In genomic region chr2:241638063-241638660, GRCh38 we compare ENCODE assay signal across 8 cellular contexts. TPM values are rescaled to one million over a fixed set of nuclear protein-coding genes. Genes with fewer than 3 reads are reported as not detected.
DNase-seq lines count a peak whose midpoint lies in the region; ATAC-seq and TF ChIP-seq lines count a peak whose summit lies in the region.

No MANE protein-coding gene starts in this region.

- H4K91ac ChIP-seq in IMR-90 (ENCODE audit: insufficient read depth, low read depth, low read length), result no peak overlapping the region

- no peak overlapping the region for H2BK5ac ChIP-seq in IMR-90 (ENCODE audit: low read depth, low read length, poor library complexity, severe bottlenecking)

- peak overlapping the region; percentile 84 for H3K27ac Mint-ChIP-seq in central memory CD8-positive, alpha-beta T cell (ENCODE audit: low read depth)
- H3K27ac Mint-ChIP-seq in naive thymus-derived CD8-positive, alpha-beta T cell, result peak overlapping the region; percentile 83 to 97 (median 94)

- no peak overlapping the region for H4K5ac ChIP-seq in IMR-90 (ENCODE audit: low read depth, low read length)

- peak overlapping the region; percentile 81 for H3K4me3 Mint-ChIP-seq in central memory CD8-positive, alpha-beta T cell
- peak overlapping the region; percentile 80 to 98 (median 91) for H3K4me3 Mint-ChIP-seq in naive thymus-derived CD8-positive, alpha-beta T cell

- H3K4ac ChIP-seq in IMR-90 (ENCODE audit: low read depth, low read length), result no peak overlapping the region

- no CpG with 5 or more reads among the region's 27 CpGs for WGBS in IMR-90 (ENCODE audit: extremely low coverage in 2 of 2, insufficient read length in 1 of 2), 2 experiments

- H3K4me2 ChIP-seq in BLaER1 (peak overlapping the region; percentile 78), IMR-90 (ENCODE audit: low read depth, low read length) (peak overlapping the region; percentile 97)

- H4K8ac ChIP-seq in IMR-90 (ENCODE audit: low read depth in 2 of 2, low read length in 2 of 2), result 0 out of 4 replicates have a peak overlapping the region, but pooled peaks have one; percentile 27 to 52

- H3K9me3 Mint-ChIP-seq in central memory CD8-positive, alpha-beta T cell, result no peaks in the 10 kb centered on the region
- H3K9me3 Mint-ChIP-seq in naive thymus-derived CD8-positive, alpha-beta T cell, result no peaks in the 10 kb centered on the region

- H3K9ac ChIP-seq in BLaER1 (peak overlapping the region; percentile 98), IMR-90 (ENCODE audit: low read depth, low read length) (peak overlapping the region; percentile 88; the same call in 1 of the 2 replicates)

- H2AK9ac ChIP-seq in IMR-90 (replicated peaks; ENCODE audit: low read depth, low read length, poor library complexity), result peak overlapping the region; percentile 98

- no peak overlapping the region for H3K18ac ChIP-seq in IMR-90 (ENCODE audit: low read depth, low read length)

- H3K4me1 ChIP-seq in BLaER1, result peaks cover 46% of the 10 kb centered on the region
- peaks cover 3% of the 10 kb centered on the region; the same call in 1 of the 2 replicates for H3K4me1 ChIP-seq in IMR-90 (ENCODE audit: control insufficient read depth, insufficient read depth, low read length)

- TF ChIP-seq POLR2A in IMR-90 (IDR thresholded peaks at IDR 0.05; ENCODE audit: low read depth, low read length), result no peak

- peak overlapping the region; percentile 88 for H3K56ac ChIP-seq in IMR-90 (ENCODE audit: extremely low read depth, insufficient read depth, low read length)

- CTCF ChIA-PET in IMR-90 (lab: Yijun Ruan, JAX), result interaction anchor here (1.1 to 1.6 kb wide), 2 partner anchors 10 to 27 kb away, joined by 3 to 4 read pairs; no protein-coding TSS in a partner anchor

- H2AK5ac ChIP-seq in IMR-90 (ENCODE audit: low read depth, low read length), result no peak overlapping the region

- H3K9me3 ChIP-seq in BLaER1 (peaks cover 15% of the 10 kb centered on the region), IMR-90 (ENCODE audit: control insufficient read depth, insufficient read depth, low read length) (no peaks in the 10 kb centered on the region)

- H3K14ac ChIP-seq in IMR-90 (replicated peaks; ENCODE audit: low read depth, low read length), result peak overlapping the region; percentile 19; the same call in 1 of the 2 replicates

- POLR2A ChIA-PET in IMR-90 (lab: Charles Lee; ENCODE audit: unreplicated experiment), result no interaction called here
- POLR2A ChIA-PET in naive thymus-derived CD8-positive, alpha-beta T cell (lab: Charles Lee), result interaction anchor here (1.0 to 2.8 kb wide), 7 partner anchors 28 to 1072 kb away, joined by 4 to 19 read pairs (median 7); partner anchors contain the start of genes D2HGDH, DTYMK, HDLBP and ING5

- no TSS peak for BruUV-seq in IMR-90 (replicated peaks; lab: Mats Ljungman, UMichigan)

- ATAC-seq in IMR-90 (ENCODE audit: low read depth) (no peak), HG02642 (IDR thresholded peaks at IDR 0.05; ENCODE audit: poor library complexity, unreplicated experiment) (no peak)
- no peak for ATAC-seq in central memory CD8-positive, alpha-beta T cell (replicated peaks; ENCODE audit: extremely low read depth, poor library complexity, severe bottlenecking)
- ATAC-seq in naive thymus-derived CD8-positive, alpha-beta T cell, result peak in 1 of 2 donors; percentile 44

- peak overlapping the region; percentile 100 for H2AFZ ChIP-seq in IMR-90 (replicated peaks; ENCODE audit: low read length, poor library complexity)

- peaks cover 32 to 73% of the 10 kb centered on the region in 2 experiments for H3K79me1 ChIP-seq in IMR-90 (ENCODE audit: low read depth in 1 of 2, low read length in 2 of 2)

- H3K27me3 Mint-ChIP-seq in central memory CD8-positive, alpha-beta T cell, result no peaks in the 10 kb centered on the region
- H3K27me3 Mint-ChIP-seq in naive thymus-derived CD8-positive, alpha-beta T cell, result no peaks in the 10 kb centered on the region

- DNase-seq in IMR-90, result no peak
- no peak for DNase-seq in central memory CD8-positive, alpha-beta T cell (ENCODE audit: low spot score in 2 of 2)
- peak in 4 of 10 donors; percentile 7 to 73 (median 60) for DNase-seq in naive thymus-derived CD8-positive, alpha-beta T cell
- DNase-seq in NCI-H2081 (lab: John Stamatoyannopoulos, UW), result no peak
- DNase-seq in NCI-H748 treated with DMSO at 0.1 percent for 48 hours (lab: John Stamatoyannopoulos, UW), result no peak
- no peak for DNase-seq in activated gamma-delta T cell (lab: John Stamatoyannopoulos, UW)

- H4K20me1 ChIP-seq in BLaER1 (peaks cover 85% of the 10 kb centered on the region), IMR-90 (ENCODE audit: insufficient read depth, low read length) (peaks cover 60% of the 10 kb centered on the region)

- no peak for TF ChIP-seq RAD21 in IMR-90 (IDR thresholded peaks at IDR 0.05; ENCODE audit: low read length)

- in situ Hi-C loops in IMR-90 (cut with MboI; ENCODE audit: low sequenced_read_pairs), result no loop called here

- intact Hi-C loops in IMR-90 (cut with micrococcal nuclease), result loop anchor here (5.0 kb wide), 2 partner anchors 131 to 281 kb away; partner anchors contain the start of genes FARP2 and STK25

- peak overlapping the region; percentile 99 for H3K27ac ChIP-seq in BLaER1
- H3K27ac ChIP-seq in IMR-90 (ENCODE audit: insufficient read depth, low read length), result peak overlapping the region; percentile 45; the same call in 1 of the 2 replicates

- peaks cover 46% of the 10 kb centered on the region for H3K36me3 ChIP-seq in BLaER1
- H3K36me3 ChIP-seq in IMR-90 (ENCODE audit: control insufficient read depth, insufficient read depth, low read length), result peaks cover 14% of the 10 kb centered on the region; the same call in 1 of the 2 replicates

- H3K9me1 ChIP-seq in IMR-90 (ENCODE audit: insufficient read depth, low read length), result peaks cover 11% of the 10 kb centered on the region

- H3K27me3 ChIP-seq in BLaER1 (no peaks in the 10 kb centered on the region), IMR-90 (ENCODE audit: control insufficient read depth, insufficient read depth, low read length) (no peaks in the 10 kb centered on the region)

- TF ChIP-seq CTCF in IMR-90 (conservative IDR thresholded peaks at IDR 0.05; ENCODE audit: low read depth, low read length), result no peak

- dilution Hi-C loops in IMR-90 (cut with HindIII; ENCODE audit: low sequenced_read_pairs, unreplicated experiment), result no loop called here

- H3K4me3 ChIP-seq in BLaER1 (peak overlapping the region; percentile 87), IMR-90 (ENCODE audit: insufficient read depth, low read depth, low read length) (peak overlapping the region; percentile 100)

- no peak overlapping the region for H2BK20ac ChIP-seq in IMR-90 (ENCODE audit: low read depth, low read length)

- peaks cover 12% of the 10 kb centered on the region for H3K36me3 Mint-ChIP-seq in central memory CD8-positive, alpha-beta T cell (ENCODE audit: insufficient read depth)
- H3K36me3 Mint-ChIP-seq in naive thymus-derived CD8-positive, alpha-beta T cell, result peaks cover 0 to 14% (median 0%) of the 10 kb centered on the region in 3 donors

- H2BK120ac ChIP-seq in IMR-90 (ENCODE audit: low read depth, low read length), result no peak overlapping the region

- peak overlapping the region; percentile 79; the same call in 1 of the 2 replicates for H3K23ac ChIP-seq in IMR-90 (ENCODE audit: low read depth, low read length)

- H3K4me1 Mint-ChIP-seq in central memory CD8-positive, alpha-beta T cell, result peaks cover 54% of the 10 kb centered on the region
- peaks cover 31 to 63% (median 62%) of the 10 kb centered on the region in 4 donors for H3K4me1 Mint-ChIP-seq in naive thymus-derived CD8-positive, alpha-beta T cell

- H2BK15ac ChIP-seq in IMR-90 (ENCODE audit: low read depth, low read length), result no peak overlapping the region

TF ChIP-seq in IMR-90, 13 proteins besides CTCF, POLR2A, EP300 and RAD21 (continues in another document):
- TF ChIP-seq RFX5 (IDR thresholded peaks at IDR 0.05; ENCODE audit: low read depth, low read length), result no peak
- no peak for TF ChIP-seq ELK1 (IDR thresholded peaks at IDR 0.05; ENCODE audit: borderline replicate concordance, low read depth, low read length)
- TF ChIP-seq CHD1 (IDR thresholded peaks at IDR 0.05; ENCODE audit: low read depth, low read length), result no peak
- TF ChIP-seq USF2 (IDR thresholded peaks at IDR 0.05; ENCODE audit: low read depth, low read length), result no peak

RNA-seq across cellular contexts. Expression of gene ATG4B, which starts 0.7 kb away (rescaled TPM):
- total RNA-seq in IMR-90 (2012; rRNA removed), result 102 and 146 TPM in 2 replicates
- 98.4 and 113 TPM in 2 replicates for polyA plus RNA-seq in IMR-90 (2012; rRNA removed)
- polyA plus RNA-seq in IMR-90 (2012; cell fraction: cytosol; rRNA removed), result 52.3 and 78.0 TPM in 2 replicates
- polyA plus RNA-seq in IMR-90 (2012; cell fraction: nucleus; rRNA removed; ENCODE audit: low replicate concordance), result 374 and 431 TPM in 2 replicates
- 100 to 1,000 TPM; 103 to 104 TPM for total RNA-seq in naive thymus-derived CD8-positive, alpha-beta T cell
- 10 to 100 TPM; 45.8 to 60.1 (median 46.5) TPM for polyA plus RNA-seq in naive thymus-derived CD8-positive, alpha-beta T cell

RNA-seq across cellular contexts. Expression of gene THAP4, which starts 1.2 kb away (rescaled TPM):
- total RNA-seq in IMR-90 (2012; rRNA removed), result 33.9 and 42.2 TPM in 2 replicates
- 55.1 and 60.3 TPM in 2 replicates for polyA plus RNA-seq in IMR-90 (2012; rRNA removed)
- 53.0 and 64.7 TPM in 2 replicates for polyA plus RNA-seq in IMR-90 (2012; cell fraction: cytosol; rRNA removed)
- polyA plus RNA-seq in IMR-90 (2012; cell fraction: nucleus; rRNA removed; ENCODE audit: low replicate concordance), result 20.5 and 32.9 TPM in 2 replicates
- total RNA-seq in naive thymus-derived CD8-positive, alpha-beta T cell, result 10 to 100 TPM; 28.4 to 31.8 TPM
- 10 to 100 TPM; 29.6 to 58.4 (median 38.9) TPM for polyA plus RNA-seq in naive thymus-derived CD8-positive, alpha-beta T cell

RNA-seq across cellular contexts. Expression of gene DTYMK, which starts 48.5 kb away (rescaled TPM):
- 31.7 and 32.8 TPM in 2 replicates for total RNA-seq in IMR-90 (2012; rRNA removed)
- 50.1 and 50.5 TPM in 2 replicates for polyA plus RNA-seq in IMR-90 (2012; rRNA removed)
- polyA plus RNA-seq in IMR-90 (2012; cell fraction: cytosol; rRNA removed), result 40.6 and 60.0 TPM in 2 replicates
- 20.9 and 27.0 TPM in 2 replicates for polyA plus RNA-seq in IMR-90 (2012; cell fraction: nucleus; rRNA removed; ENCODE audit: low replicate concordance)
- 10 to 100 TPM; 19.8 to 21.2 TPM for total RNA-seq in naive thymus-derived CD8-positive, alpha-beta T cell
- polyA plus RNA-seq in naive thymus-derived CD8-positive, alpha-beta T cell, result 10 to 100 TPM; 36.3 to 40.7 (median 38.6) TPM
